8 cellular contexts compared by ENCODE assay signal in the genomic region with DNA sequence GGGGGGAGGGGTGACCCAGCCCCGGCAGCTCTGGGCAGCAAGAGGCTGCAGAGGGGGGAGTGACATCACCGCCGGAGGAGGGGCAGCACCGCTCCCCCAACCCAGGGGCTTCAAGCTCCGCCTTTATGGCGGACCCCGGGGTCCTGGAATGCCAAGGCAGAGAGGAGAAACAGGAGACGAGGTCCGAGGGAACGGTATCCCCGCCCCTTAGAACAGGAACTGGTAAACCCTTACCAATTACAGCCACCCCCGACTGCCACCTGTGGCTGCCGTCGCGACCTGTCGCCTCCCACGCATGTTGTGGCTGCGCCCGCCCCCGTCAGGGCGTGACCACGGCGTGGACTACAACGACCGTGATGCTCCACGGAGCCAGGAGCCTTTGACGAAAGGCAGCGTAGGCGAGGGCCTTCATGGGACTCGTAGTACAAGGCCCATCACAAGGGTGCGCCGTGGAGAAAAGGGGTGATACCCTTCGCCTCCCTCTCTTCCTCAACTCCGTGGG. TPM values are rescaled to one million over a fixed set of nuclear protein-coding genes. Genes with fewer than 3 reads are reported as not detected.
DNase-seq lines count a peak whose midpoint lies in the region; ATAC-seq and TF ChIP-seq lines count a peak whose summit lies in the region.

No MANE protein-coding gene starts in this region.

- no TSS peak for BruUV-seq in OCI-LY7 (replicated peaks; lab: Mats Ljungman, UMichigan)

- ATAC-seq in GM18870 (IDR thresholded peaks at IDR 0.05; ENCODE audit: unreplicated experiment) (peak; percentile 40), HG03378 (IDR thresholded peaks at IDR 0.05; ENCODE audit: unreplicated experiment) (peak; percentile 42)
- ATAC-seq in stimulated activated naive B cell treated with anti-CD40 and anti-IgM and Interleukin-4, amounts not matched to agents 10 μg/mL and 1 μg/mL and 100 μg/mL, for 72 hours (replicated peaks) = peak; percentile 49 to 53

- H3K36me3 Mint-ChIP-seq in activated T-helper 1 cell treated with anti-CD3 and anti-CD28 coated beads, Interleukin-12 subunit alpha, Interleukin-12 subunit beta, Interleukin-2, Interleukin-4 antibody, amounts not matched to agents 30 ng/mL and 10 ng/mL and 1 ng/mL, durations not matched to agents 14 hours and 24 hours and 36 hours (ENCODE audit: low read depth) = peaks cover 10% of the 10 kb centered on the region
- H3K36me3 Mint-ChIP-seq in nephron (ENCODE audit: low read depth) = peaks cover 12% of the 10 kb centered on the region
- peaks cover 58 to 65% of the 10 kb centered on the region in 2 donors for H3K36me3 Mint-ChIP-seq in stimulated activated naive B cell treated with anti-CD40 and anti-IgM and Interleukin-4, amounts not matched to agents 10 μg/mL and 1 μg/mL and 100 μg/mL, for 72 hours

- H3K27ac ChIP-seq in OCI-LY7 (ENCODE audit: low read depth, low read length, poor library complexity, severe bottlenecking) = peak overlapping the region; percentile 79

- peaks cover 4% of the 10 kb centered on the region for H3K9me3 Mint-ChIP-seq in activated T-helper 1 cell treated with anti-CD3 and anti-CD28 coated beads, Interleukin-12 subunit alpha, Interleukin-12 subunit beta, Interleukin-2, Interleukin-4 antibody, amounts not matched to agents 30 ng/mL and 10 ng/mL and 1 ng/mL, durations not matched to agents 14 hours and 24 hours and 36 hours
- peaks cover 16% of the 10 kb centered on the region for H3K9me3 Mint-ChIP-seq in nephron
- peaks cover 0 to 2% of the 10 kb centered on the region in 2 donors for H3K9me3 Mint-ChIP-seq in stimulated activated naive B cell treated with anti-CD40 and anti-IgM and Interleukin-4, amounts not matched to agents 10 μg/mL and 1 μg/mL and 100 μg/mL, for 72 hours

- TF ChIP-seq CTCF in OCI-LY7 (conservative IDR thresholded peaks at IDR 0.05; ENCODE audit: low read length) = no peak; the same call in 1 of the 2 replicates
- no peak for TF ChIP-seq CTCF in fibroblast of pulmonary artery (IDR thresholded peaks at IDR 0.05; ENCODE audit: low read length, missing control alignments)
- TF ChIP-seq CTCF in nephron (IDR thresholded peaks at IDR 0.05; ENCODE audit: unreplicated experiment in 3 of 3) = no peak

- H3K27ac Mint-ChIP-seq in activated T-helper 1 cell treated with anti-CD3 and anti-CD28 coated beads, Interleukin-12 subunit alpha, Interleukin-12 subunit beta, Interleukin-2, Interleukin-4 antibody, amounts not matched to agents 30 ng/mL and 10 ng/mL and 1 ng/mL, durations not matched to agents 14 hours and 24 hours and 36 hours = peak overlapping the region; percentile 97
- H3K27ac Mint-ChIP-seq in nephron = peak overlapping the region; percentile 98 to 100 (median 99)
- peak overlapping the region; percentile 47 for H3K27ac Mint-ChIP-seq in stimulated activated naive B cell treated with anti-CD40 and anti-IgM and Interleukin-4, amounts not matched to agents 10 μg/mL and 1 μg/mL and 100 μg/mL, for 72 hours

- no peaks in the 10 kb centered on the region for H4K20me1 ChIP-seq in OCI-LY7 (ENCODE audit: insufficient read depth, low read length)

- peak; percentile 39 for DNase-seq in ACHN
- DNase-seq in OCI-LY7 (ENCODE audit: low spot score) = peak; percentile 92
- peak; percentile 94 for DNase-seq in activated T-helper 1 cell treated with anti-CD3 and anti-CD28 coated beads, Interleukin-12 subunit alpha, Interleukin-12 subunit beta, Interleukin-2, Interleukin-4 antibody, amounts not matched to agents 30 ng/mL and 10 ng/mL and 1 ng/mL, durations not matched to agents 14 hours and 24 hours and 36 hours (ENCODE audit: low spot score)
- DNase-seq in fibroblast of pulmonary artery (ENCODE audit: low read depth) = peak; percentile 78
- peak; percentile 98 for DNase-seq in stimulated activated naive B cell treated with anti-CD40 and anti-IgM and Interleukin-4, amounts not matched to agents 10 μg/mL and 1 μg/mL and 100 μg/mL, for 72 hours

- POLR2A ChIA-PET in OCI-LY7 (lab: Charles Lee) = no interaction called here

- CTCF ChIA-PET in OCI-LY7 (lab: Charles Lee; ENCODE audit: unreplicated experiment) = no interaction called here

- no peaks in the 10 kb centered on the region for H3K9me2 ChIP-seq in OCI-LY7 (ENCODE audit: insufficient read depth, low read length)

- H3K4me2 ChIP-seq in OCI-LY7 (ENCODE audit: low read length) = peak overlapping the region; percentile 95

- in situ Hi-C loops in ACHN (cut with HindIII; ENCODE audit: low pct_ligation_motif_present, low pct_unique_long_range_greater_than_20kb, low sequenced_read_pairs) = no loop called here

- H3K79me2 ChIP-seq in OCI-LY7 (ENCODE audit: insufficient read depth, low read depth, low read length) = peaks cover 28% of the 10 kb centered on the region

- H3K4me1 Mint-ChIP-seq in activated T-helper 1 cell treated with anti-CD3 and anti-CD28 coated beads, Interleukin-12 subunit alpha, Interleukin-12 subunit beta, Interleukin-2, Interleukin-4 antibody, amounts not matched to agents 30 ng/mL and 10 ng/mL and 1 ng/mL, durations not matched to agents 14 hours and 24 hours and 36 hours (ENCODE audit: low read depth) = peaks cover 60% of the 10 kb centered on the region
- peaks cover 37% of the 10 kb centered on the region for H3K4me1 Mint-ChIP-seq in nephron
- peaks cover 62 to 83% of the 10 kb centered on the region in 2 donors for H3K4me1 Mint-ChIP-seq in stimulated activated naive B cell treated with anti-CD40 and anti-IgM and Interleukin-4, amounts not matched to agents 10 μg/mL and 1 μg/mL and 100 μg/mL, for 72 hours

- H3K36me3 ChIP-seq in OCI-LY7 (ENCODE audit: insufficient read depth, low read length) = peaks cover 62% of the 10 kb centered on the region

- no peaks in the 10 kb centered on the region for H3K9me3 ChIP-seq in OCI-LY7 (ENCODE audit: low read length)

- intact Hi-C loops in OCI-LY7 (cut with micrococcal nuclease; ENCODE audit: unreplicated experiment) = no loop called here
- intact Hi-C loops in activated T-helper 1 cell treated with anti-CD3 and anti-CD28 coated beads, Interleukin-12 subunit alpha, Interleukin-12 subunit beta, Interleukin-2, Interleukin-4 antibody, amounts not matched to agents 30 ng/mL and 10 ng/mL and 1 ng/mL, durations not matched to agents 14 hours and 24 hours and 36 hours (cut with micrococcal nuclease) = loop anchor here (1.0 to 2.0 kb wide), 5 partner anchors 14 to 178 kb away; a partner anchor contains a TSS

- peak overlapping the region; percentile 82 for H3K4me3 Mint-ChIP-seq in activated T-helper 1 cell treated with anti-CD3 and anti-CD28 coated beads, Interleukin-12 subunit alpha, Interleukin-12 subunit beta, Interleukin-2, Interleukin-4 antibody, amounts not matched to agents 30 ng/mL and 10 ng/mL and 1 ng/mL, durations not matched to agents 14 hours and 24 hours and 36 hours
- peak overlapping the region; percentile 90 to 94 (median 92) for H3K4me3 Mint-ChIP-seq in nephron
- peak overlapping the region; percentile 92 for H3K4me3 Mint-ChIP-seq in stimulated activated naive B cell treated with anti-CD40 and anti-IgM and Interleukin-4, amounts not matched to agents 10 μg/mL and 1 μg/mL and 100 μg/mL, for 72 hours

- peaks cover 58% of the 10 kb centered on the region for H3K4me1 ChIP-seq in OCI-LY7 (ENCODE audit: insufficient read depth, low read length, poor library complexity, severe bottlenecking)

- H3K27me3 Mint-ChIP-seq in activated T-helper 1 cell treated with anti-CD3 and anti-CD28 coated beads, Interleukin-12 subunit alpha, Interleukin-12 subunit beta, Interleukin-2, Interleukin-4 antibody, amounts not matched to agents 30 ng/mL and 10 ng/mL and 1 ng/mL, durations not matched to agents 14 hours and 24 hours and 36 hours (ENCODE audit: insufficient read depth) = no peaks in the 10 kb centered on the region
- peaks cover 14% of the 10 kb centered on the region for H3K27me3 Mint-ChIP-seq in nephron (ENCODE audit: low read depth)
- no peaks in the 10 kb centered on the region for H3K27me3 Mint-ChIP-seq in stimulated activated naive B cell treated with anti-CD40 and anti-IgM and Interleukin-4, amounts not matched to agents 10 μg/mL and 1 μg/mL and 100 μg/mL, for 72 hours

- no peak overlapping the region for H2AFZ ChIP-seq in OCI-LY7 (ENCODE audit: low read length)

- peak overlapping the region; percentile 68 for H3K4me3 ChIP-seq in OCI-LY7 (ENCODE audit: low read depth, low read length, poor library complexity, severe bottlenecking)
- H3K4me3 ChIP-seq in fibroblast of pulmonary artery (replicated peaks; ENCODE audit: low read depth, low read length) = peak overlapping the region; percentile 48

RNA-seq across cellular contexts. Expression of a gene that starts 4.1 kb away (rescaled TPM):
- total RNA-seq in OCI-LY7 (2014; rRNA removed; shearing (Covaris generic)) = 7.1 and 7.4 TPM in 2 replicates
- 21.7 and 23.4 TPM in 2 replicates for total RNA-seq in OCI-LY7 (2022)
- total RNA-seq in activated T-helper 1 cell treated with anti-CD3 and anti-CD28 coated beads, Interleukin-12 subunit alpha, Interleukin-12 subunit beta, Interleukin-2, Interleukin-4 antibody, amounts not matched to agents 30 ng/mL and 10 ng/mL and 1 ng/mL, durations not matched to agents 14 hours and 24 hours and 36 hours = 23.7 and 24.0 TPM in 2 replicates

RNA-seq across cellular contexts. Expression of a gene that starts 32.2 kb away (rescaled TPM):
- total RNA-seq in OCI-LY7 (2014; rRNA removed; shearing (Covaris generic)) = 2.6 and 5.7 TPM in 2 replicates
- 15.7 and 30.1 TPM in 2 replicates for total RNA-seq in OCI-LY7 (2022)
- 15.8 and 16.4 TPM in 2 replicates for total RNA-seq in activated T-helper 1 cell treated with anti-CD3 and anti-CD28 coated beads, Interleukin-12 subunit alpha, Interleukin-12 subunit beta, Interleukin-2, Interleukin-4 antibody, amounts not matched to agents 30 ng/mL and 10 ng/mL and 1 ng/mL, durations not matched to agents 14 hours and 24 hours and 36 hours

RNA-seq across cellular contexts. Expression of a gene that starts 43.0 kb away (rescaled TPM):
- 52.8 and 65.7 TPM in 2 replicates for total RNA-seq in OCI-LY7 (2014; rRNA removed; shearing (Covaris generic))
- total RNA-seq in OCI-LY7 (2022) = 41.2 and 53.1 TPM in 2 replicates
- 84.3 and 84.8 TPM in 2 replicates for total RNA-seq in activated T-helper 1 cell treated with anti-CD3 and anti-CD28 coated beads, Interleukin-12 subunit alpha, Interleukin-12 subunit beta, Interleukin-2, Interleukin-4 antibody, amounts not matched to agents 30 ng/mL and 10 ng/mL and 1 ng/mL, durations not matched to agents 14 hours and 24 hours and 36 hours

RNA-seq across cellular contexts. Expression of a gene that starts 50.9 kb away (rescaled TPM):
- total RNA-seq in OCI-LY7 (2014; rRNA removed; shearing (Covaris generic)) = 147 and 233 TPM in 2 replicates
- 119 and 127 TPM in 2 replicates for total RNA-seq in OCI-LY7 (2022)
- total RNA-seq in activated T-helper 1 cell treated with anti-CD3 and anti-CD28 coated beads, Interleukin-12 subunit alpha, Interleukin-12 subunit beta, Interleukin-2, Interleukin-4 antibody, amounts not matched to agents 30 ng/mL and 10 ng/mL and 1 ng/mL, durations not matched to agents 14 hours and 24 hours and 36 hours = 171 and 178 TPM in 2 replicates

Comparison
In these comparisons a context has a peak if more than half of its experiments do, and no peak if none do; other contexts are left out.
1. Peak in every context shown above with its lines: DNase-seq, ATAC-seq, H3K4me3 ChIP-seq and H3K27ac ChIP-seq.
2. DNase-seq: peak in every context shown above with its lines; median percentile 98 in stimulated activated naive B cell treated with anti-CD40 and anti-IgM and Interleukin-4, amounts not matched to agents 10 μg/mL and 1 μg/mL and 100 μg/mL, for 72 hours; 94 in activated T-helper 1 cell treated with anti-CD3 and anti-CD28 coated beads, Interleukin-12 subunit alpha, Interleukin-12 subunit beta, Interleukin-2, Interleukin-4 antibody, amounts not matched to agents 30 ng/mL and 10 ng/mL and 1 ng/mL, durations not matched to agents 14 hours and 24 hours and 36 hours; 92 in OCI-LY7; 78 in fibroblast of pulmonary artery; 39 in ACHN.
3. H3K27ac Mint-ChIP-seq: peak in every context shown above with its lines; median percentile 99 in nephron; 97 in activated T-helper 1 cell treated with anti-CD3 and anti-CD28 coated beads, Interleukin-12 subunit alpha, Interleukin-12 subunit beta, Interleukin-2, Interleukin-4 antibody, amounts not matched to agents 30 ng/mL and 10 ng/mL and 1 ng/mL, durations not matched to agents 14 hours and 24 hours and 36 hours; 47 in stimulated activated naive B cell treated with anti-CD40 and anti-IgM and Interleukin-4, amounts not matched to agents 10 μg/mL and 1 μg/mL and 100 μg/mL, for 72 hours.